ENCODE assay signal across 25 cellular contexts in the genomic region with DNA sequence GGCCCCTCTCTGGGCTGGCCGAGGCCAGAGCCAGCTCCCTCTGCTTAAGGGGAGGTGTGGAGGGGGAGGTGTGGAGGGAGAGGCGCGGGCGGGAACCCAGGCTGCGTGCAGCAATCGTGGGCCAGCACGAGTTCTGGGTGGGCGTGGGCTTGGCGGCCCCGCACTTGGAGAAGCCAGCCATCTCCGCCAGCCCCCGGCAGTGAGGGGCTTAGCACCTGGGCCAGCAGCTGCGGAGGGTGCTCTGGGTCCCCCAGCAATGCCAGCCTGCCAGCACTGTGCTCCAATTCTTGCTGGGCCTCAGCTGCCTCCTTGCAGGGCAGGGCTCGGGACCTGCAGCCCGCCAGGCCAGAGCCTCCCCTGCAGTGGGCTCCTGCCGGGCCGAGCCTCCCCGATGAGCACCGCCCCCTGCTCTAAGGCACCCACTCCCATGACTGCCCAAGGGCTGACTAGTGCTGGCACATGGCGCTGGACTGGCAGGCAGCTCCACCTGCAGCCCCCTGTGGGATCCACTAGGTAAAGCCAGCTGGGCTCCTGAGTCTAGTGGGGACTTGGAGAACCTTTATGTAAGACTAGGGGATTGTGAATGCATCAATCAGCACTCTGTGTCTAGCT.
"Had no signal": no experiment of that assay in that cellular context is flagged by ENCODE, and none has a peak within 500 bp of the region (broad histone marks: within the 10 kb centered on the region; RNA-seq: fewer than 3 reads in every experiment).

No MANE protein-coding gene starts in this region.

- H3K4me3 ChIP-seq: heart left ventricle, hepatocyte, lower lobe of right lung, pancreas, psoas muscle, right lobe of liver, tibial nerve, vagina had no signal

- H3K36me3 ChIP-seq: heart left ventricle, lower lobe of right lung, pancreas, right lobe of liver, tibial nerve, vagina had no signal

- H3K4me3 Mint-ChIP-seq: naive thymus-derived CD8-positive, alpha-beta T cell; stimulated activated naive B cell treated with anti-CD40 and anti-IgM and Interleukin-4, amounts not matched to agents 10 μg/mL and 1 μg/mL and 100 μg/mL, for 72 hours; stimulated activated naive CD8-positive, alpha-beta T cell treated with anti-CD3 and anti-CD28 coated beads, Interleukin-15, Interleukin-2, amounts not matched to agents 100 ng/mL and 50 ng/mL, for 24 hours; type B pancreatic cell had no signal

- H3K36me3 Mint-ChIP-seq: naive thymus-derived CD8-positive, alpha-beta T cell; stimulated activated naive B cell treated with anti-CD40 and anti-IgM and Interleukin-4, amounts not matched to agents 10 μg/mL and 1 μg/mL and 100 μg/mL, for 72 hours; type B pancreatic cell had no signal

- H3K27ac Mint-ChIP-seq: naive thymus-derived CD8-positive, alpha-beta T cell; stimulated activated naive B cell treated with anti-CD40 and anti-IgM and Interleukin-4, amounts not matched to agents 10 μg/mL and 1 μg/mL and 100 μg/mL, for 72 hours; stimulated activated naive CD8-positive, alpha-beta T cell treated with anti-CD3 and anti-CD28 coated beads, Interleukin-15, Interleukin-2, amounts not matched to agents 100 ng/mL and 50 ng/mL, for 24 hours; type B pancreatic cell had no signal

- H3K9me3 ChIP-seq: heart left ventricle, lower lobe of right lung, pancreas, psoas muscle, right lobe of liver, tibial nerve, vagina had no signal

- H3K27me3 ChIP-seq: hepatocyte, pancreas, right lobe of liver, vagina had no signal

- FAIRE-seq: pancreas had no signal

- ATAC-seq: heart left ventricle; left cardiac atrium; left lobe of liver; lower lobe of right lung; naive thymus-derived CD8-positive, alpha-beta T cell; pancreas; psoas muscle; right lobe of liver; stimulated activated naive B cell treated with anti-CD40 and anti-IgM and Interleukin-4, amounts not matched to agents 10 μg/mL and 1 μg/mL and 100 μg/mL, for 72 hours had no signal

- DNase-seq: glutamatergic neuron; islet precursor cell; kidney glomerular epithelial cell; left cardiac atrium; lower lobe of right lung; mammary epithelial cell; mesenchymal stem cell; naive thymus-derived CD8-positive, alpha-beta T cell; nucleus accumbens; stimulated activated CD4-positive, alpha-beta T cell treated with anti-CD3 and anti-CD28 coated beads, Interleukin-12 subunit alpha, Interleukin-12 subunit beta, amount 100 ng/mL, for 4 hours; stimulated activated CD4-positive, alpha-beta T cell treated with anti-CD3 and anti-CD28 coated beads, Interleukin-15, amount 100 ng/mL, for 24 hours; stimulated activated CD4-positive, alpha-beta T cell treated with anti-CD3 and anti-CD28 coated beads, Interleukin-2, amount 100 ng/mL, for 24 hours; stimulated activated CD4-positive, alpha-beta T cell treated with anti-CD3 and anti-CD28 coated beads, Interleukin-4, amount 100 ng/mL, for 1 hour; stimulated activated naive B cell treated with anti-CD40 and anti-IgM and Interleukin-4, amounts not matched to agents 10 μg/mL and 1 μg/mL and 100 μg/mL, for 72 hours; substantia nigra had no signal

- H3K9me3 Mint-ChIP-seq: naive thymus-derived CD8-positive, alpha-beta T cell; stimulated activated naive CD8-positive, alpha-beta T cell treated with anti-CD3 and anti-CD28 coated beads, Interleukin-15, Interleukin-2, amounts not matched to agents 100 ng/mL and 50 ng/mL, for 24 hours; type B pancreatic cell had no signal

- H3K4me2 ChIP-seq: hepatocyte had no signal

- H2AFZ ChIP-seq: hepatocyte had no signal

- H3K4me1 ChIP-seq: heart left ventricle, psoas muscle, right lobe of liver had no signal

- H3K79me2 ChIP-seq: hepatocyte had no signal

- H3K27ac ChIP-seq: heart left ventricle, hepatocyte, lower lobe of right lung, pancreas, psoas muscle, right lobe of liver, tibial nerve, vagina had no signal
